ENCODE assay signal across 29 cellular contexts in genomic region chr9:1969160-1969559, GRCh38.
"Had no signal": no experiment of that assay in that cellular context is flagged by ENCODE, and none has a peak within 500 bp of the region (broad histone marks: within the 10 kb centered on the region; RNA-seq: fewer than 3 reads in every experiment).

No MANE protein-coding gene starts in this region.

- H3K4me1 ChIP-seq: colonic mucosa, esophagus muscularis mucosa, esophagus squamous epithelium, foreskin keratinocyte, gastrocnemius medialis, gastroesophageal sphincter, heart left ventricle, heart right ventricle had no signal

- H3K27ac ChIP-seq: colonic mucosa, coronary artery, dorsolateral prefrontal cortex, epithelial cell of prostate, esophagus muscularis mucosa, esophagus squamous epithelium, foreskin keratinocyte, gastrocnemius medialis, gastroesophageal sphincter, heart left ventricle, heart right ventricle had no signal

- H3K9me3 Mint-ChIP-seq: effector memory CD8-positive, alpha-beta T cell had no signal

- H3K4me1 Mint-ChIP-seq: endodermal cell had no signal

- H3K4me3 Mint-ChIP-seq: dendritic cell treated with granulocyte-macrophage colony-stimulating factor and Interleukin-4, amounts not matched to agents 40 ng/mL and 50 ng/mL, for 4 days; effector memory CD8-positive, alpha-beta T cell; endodermal cell had no signal

- FAIRE-seq: colon, endometrium, endothelial cell of umbilical vein, frontal cortex had no signal

- H3K27me3 ChIP-seq: colonic mucosa, dorsolateral prefrontal cortex, esophagus muscularis mucosa, esophagus squamous epithelium, foreskin keratinocyte, gastrocnemius medialis, gastroesophageal sphincter, heart left ventricle, heart right ventricle had no signal

- H3K9me3 ChIP-seq: colonic mucosa, esophagus muscularis mucosa, esophagus squamous epithelium, gastrocnemius medialis, gastroesophageal sphincter, heart left ventricle, heart right ventricle had no signal

- H3K4me3 ChIP-seq: colonic mucosa, coronary artery, dorsolateral prefrontal cortex, esophagus muscularis mucosa, esophagus squamous epithelium, gastrocnemius medialis, gastroesophageal sphincter, heart left ventricle, heart right ventricle had no signal

- H3K27ac Mint-ChIP-seq: dendritic cell treated with granulocyte-macrophage colony-stimulating factor and Interleukin-4, amounts not matched to agents 40 ng/mL and 50 ng/mL, for 4 days; effector memory CD8-positive, alpha-beta T cell; endodermal cell had no signal

- H3K36me3 ChIP-seq: colonic mucosa, esophagus muscularis mucosa, esophagus squamous epithelium, gastrocnemius medialis, gastroesophageal sphincter, heart left ventricle, heart right ventricle had no signal

- ATAC-seq: effector memory CD8-positive, alpha-beta T cell; esophagus mucosa; foreskin keratinocyte; gastrocnemius medialis; gastroesophageal sphincter; heart left ventricle; heart right ventricle had no signal

- DNase-seq: colonic mucosa; cortex of kidney; dermis blood vessel endothelial cell; dorsolateral prefrontal cortex; effector CD4-positive, alpha-beta T cell; effector CD8-positive, alpha-beta T cell; effector memory CD4-positive, alpha-beta T cell; effector memory CD8-positive, alpha-beta T cell; endodermal cell; erythroblast; esophagus squamous epithelium; foreskin fibroblast; foreskin keratinocyte; foreskin melanocyte; gastrocnemius medialis; glutamatergic neuron; head of caudate nucleus; heart left ventricle; heart right ventricle had no signal
